Comparison of ENCODE assay signal across 1 cellular context in the genomic region with DNA sequence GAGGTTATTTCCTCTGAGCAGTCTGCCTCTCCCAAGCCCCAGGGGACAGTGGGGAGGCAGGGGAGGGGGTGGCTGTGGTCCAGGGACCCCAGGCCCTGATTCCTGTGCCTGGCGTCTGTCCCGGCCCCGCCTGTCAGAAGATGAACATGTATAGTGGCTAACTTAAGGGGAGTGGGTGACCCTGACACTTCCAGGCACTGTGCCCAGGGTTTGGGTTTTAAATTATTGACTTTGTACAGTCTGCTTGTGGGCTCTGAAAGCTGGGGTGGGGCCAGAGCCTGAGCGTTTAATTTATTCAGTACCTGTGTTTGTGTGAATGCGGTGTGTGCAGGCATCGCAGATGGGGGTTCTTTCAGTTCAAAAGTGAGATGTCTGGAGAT.
TF ChIP-seq lines count a peak whose summit lies in the region.

No MANE protein-coding gene starts in this region.

TF ChIP-seq in IMR-90, 13 proteins besides CTCF, POLR2A, EP300 and RAD21 (continued from another document):
- TF ChIP-seq, protein P1, sequence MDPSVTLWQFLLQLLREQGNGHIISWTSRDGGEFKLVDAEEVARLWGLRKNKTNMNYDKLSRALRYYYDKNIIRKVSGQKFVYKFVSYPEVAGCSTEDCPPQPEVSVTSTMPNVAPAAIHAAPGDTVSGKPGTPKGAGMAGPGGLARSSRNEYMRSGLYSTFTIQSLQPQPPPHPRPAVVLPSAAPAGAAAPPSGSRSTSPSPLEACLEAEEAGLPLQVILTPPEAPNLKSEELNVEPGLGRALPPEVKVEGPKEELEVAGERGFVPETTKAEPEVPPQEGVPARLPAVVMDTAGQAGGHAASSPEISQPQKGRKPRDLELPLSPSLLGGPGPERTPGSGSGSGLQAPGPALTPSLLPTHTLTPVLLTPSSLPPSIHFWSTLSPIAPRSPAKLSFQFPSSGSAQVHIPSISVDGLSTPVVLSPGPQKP (IDR thresholded peaks at IDR 0.05; ENCODE audit: borderline replicate concordance, low read depth, low read length) = no peak
